8 cellular contexts compared by ENCODE assay signal in genomic region chr18:13218376-13219011, GRCh38. TPM values are rescaled to one million over a fixed set of nuclear protein-coding genes. Genes with fewer than 3 reads are reported as not detected.
DNase-seq lines count a peak whose midpoint lies in the region; ATAC-seq and TF ChIP-seq lines count a peak whose summit lies in the region.

TSS of gene LDLRAD4 (plus strand) at chr18:13218760.

- no peaks in the 10 kb centered on the region for H3K9me3 ChIP-seq in mononuclear cell (ENCODE audit: low read depth, low read length)

- no peak for TF ChIP-seq EP300 in Ishikawa (IDR thresholded peaks at IDR 0.05; ENCODE audit: borderline replicate concordance)

- peak within 1 kb of the TSS; percentile 43 to 45 for H3K4me3 Mint-ChIP-seq in effector memory CD8-positive, alpha-beta T cell
- peak within 1 kb of the TSS; percentile 87 to 89 for H3K4me3 Mint-ChIP-seq in stimulated activated naive CD8-positive, alpha-beta T cell treated with anti-CD3 and anti-CD28 coated beads, Interleukin-15, amount 100 ng/mL, for 72 hours

- H3K9me3 Mint-ChIP-seq in effector memory CD8-positive, alpha-beta T cell = no peaks in the 10 kb centered on the region
- no peaks in the 10 kb centered on the region for H3K9me3 Mint-ChIP-seq in stimulated activated naive CD8-positive, alpha-beta T cell treated with anti-CD3 and anti-CD28 coated beads, Interleukin-15, amount 100 ng/mL, for 72 hours

- no peak within 1 kb of the TSS for H3K27ac Mint-ChIP-seq in effector memory CD8-positive, alpha-beta T cell
- H3K27ac Mint-ChIP-seq in stimulated activated naive CD8-positive, alpha-beta T cell treated with anti-CD3 and anti-CD28 coated beads, Interleukin-15, amount 100 ng/mL, for 72 hours = peak within 1 kb of the TSS in 1 of 2 donors; percentile 89

- peak; percentile 39 for DNase-seq in AG20443 (ENCODE audit: low spot score)
- DNase-seq in activated CD4-positive, alpha-beta T cell treated with anti-CD3 and anti-CD28 coated beads, Interleukin-2, amount 50 U/mL, for 1 hour = peak; percentile 46
- DNase-seq in effector memory CD8-positive, alpha-beta T cell = no peak
- peak; percentile 52 to 63 for DNase-seq in stimulated activated naive CD8-positive, alpha-beta T cell treated with anti-CD3 and anti-CD28 coated beads, Interleukin-15, amount 100 ng/mL, for 72 hours
- DNase-seq in NCI-H2107 treated with DMSO at 0.1 percent for 48 hours (lab: John Stamatoyannopoulos, UW; ENCODE audit: unreplicated experiment) = no peak

- H3K36me3 Mint-ChIP-seq in effector memory CD8-positive, alpha-beta T cell (ENCODE audit: insufficient read depth) = no peaks in the 10 kb centered on the region

- peaks cover 0 to 8% of the 10 kb centered on the region in 2 donors for H3K4me1 Mint-ChIP-seq in effector memory CD8-positive, alpha-beta T cell (ENCODE audit: low read depth in 2 of 2)
- peaks cover 55% of the 10 kb centered on the region for H3K4me1 Mint-ChIP-seq in stimulated activated naive CD8-positive, alpha-beta T cell treated with anti-CD3 and anti-CD28 coated beads, Interleukin-15, amount 100 ng/mL, for 72 hours

- peak; percentile 19 for ATAC-seq in effector memory CD8-positive, alpha-beta T cell (replicated peaks)
- peak; percentile 35 for ATAC-seq in stimulated activated naive CD8-positive, alpha-beta T cell treated with anti-CD3 and anti-CD28 coated beads, Interleukin-15, amount 100 ng/mL, for 72 hours
- no peak for ATAC-seq in HG02885 (IDR thresholded peaks at IDR 0.05; ENCODE audit: poor library complexity, unreplicated experiment)

- peaks cover 52% of the 10 kb centered on the region for H3K4me1 ChIP-seq in mononuclear cell (ENCODE audit: insufficient read depth, low read length)

- peaks cover 50 to 85% of the 10 kb centered on the region in 2 donors for H3K27me3 Mint-ChIP-seq in effector memory CD8-positive, alpha-beta T cell
- peaks cover 36% of the 10 kb centered on the region for H3K27me3 Mint-ChIP-seq in stimulated activated naive CD8-positive, alpha-beta T cell treated with anti-CD3 and anti-CD28 coated beads, Interleukin-15, amount 100 ng/mL, for 72 hours

- TF ChIP-seq RAD21 in Ishikawa (IDR thresholded peaks at IDR 0.05; ENCODE audit: low read depth) = no peak

- H3K27me3 ChIP-seq in mononuclear cell (ENCODE audit: insufficient read depth, low read length) = peaks cover 31% of the 10 kb centered on the region

- H3K4me3 ChIP-seq in mononuclear cell (ENCODE audit: low read length) = peak within 1 kb of the TSS; percentile 45

TF ChIP-seq in Ishikawa, 13 proteins besides CTCF, POLR2A, EP300 and RAD21:
- TF ChIP-seq FOXM1 (IDR thresholded peaks at IDR 0.05; ENCODE audit: borderline replicate concordance, low read depth) = no peak
- no peak for TF ChIP-seq CREB1 (IDR thresholded peaks at IDR 0.05; ENCODE audit: low read depth)
- no peak for TF ChIP-seq NFIC (IDR thresholded peaks at IDR 0.05)
- TF ChIP-seq TCF12 (IDR thresholded peaks at IDR 0.05; ENCODE audit: low read depth) = no peak
- peak; percentile 33; the same call in 1 of the 2 replicates for TF ChIP-seq MAX (IDR thresholded peaks at IDR 0.05)
- TF ChIP-seq REST (IDR thresholded peaks at IDR 0.05; ENCODE audit: low read depth) = no peak
- peak; percentile 7; the same call in 1 of the 2 replicates for TF ChIP-seq ZBTB7A (IDR thresholded peaks at IDR 0.05; ENCODE audit: low read depth)
TF ChIP-seq in Ishikawa: peak in this region for 2.

RNA-seq across cellular contexts. Expression of gene LDLRAD4, which starts in this region (rescaled TPM):
- 50.9 TPM for total RNA-seq in mononuclear cell

Comparison
In these comparisons a context has a peak if more than half of its experiments do, and no peak if none do; other contexts are left out.
1. DNase-seq: peak in AG20443 (single experiment), activated CD4-positive, alpha-beta T cell treated with anti-CD3 and anti-CD28 coated beads, Interleukin-2, amount 50 U/mL, for 1 hour (single experiment) and stimulated activated naive CD8-positive, alpha-beta T cell treated with anti-CD3 and anti-CD28 coated beads, Interleukin-15, amount 100 ng/mL, for 72 hours (2 of 2); none in effector memory CD8-positive, alpha-beta T cell (0 of 3) and NCI-H2107 treated with DMSO at 0.1 percent for 48 hours (single experiment).